Comparison of ENCODE assay signal across 25 cellular contexts in genomic region chr7:7173956-7174632, GRCh38.
"Had no signal": no experiment of that assay in that cellular context is flagged by ENCODE, and none has a peak within 500 bp of the region (broad histone marks: within the 10 kb centered on the region; RNA-seq: fewer than 3 reads in every experiment).

No MANE protein-coding gene starts in this region.

- H3K27ac ChIP-seq: brain microvascular endothelial cell, SK-N-MC, VCaP had no signal

- DNase-seq: activated CD4-positive, alpha-beta T cell treated with anti-CD3 and anti-CD28 coated beads for 4 hours; activated CD8-positive, alpha-beta memory T cell treated with anti-CD3 and anti-CD28 coated beads, Interleukin-2, amount 50 U/mL, for 4 hours; activated CD8-positive, alpha-beta T cell treated with anti-CD3 and anti-CD28 coated beads for 36 hours; activated gamma-delta T cell treated with Interleukin-2 at 50 U/mL for 16 hours; activated naive CD4-positive, alpha-beta T cell treated with anti-CD3 and anti-CD28 coated beads, Interleukin-2, amount 10 ng/mL, durations not matched to agents 7 days and 5 days; activated naive CD8-positive, alpha-beta T cell treated with anti-CD3 and anti-CD28 coated beads for 36 hours; activated T-cell treated with anti-CD3 and anti-CD28 coated beads, Interleukin-2, amount 50 U/mL, for 72 hours; brain microvascular endothelial cell; caudate nucleus; MM.1S; NCI-H1105; NCI-H1436 treated with DMSO at 0.1 percent for 48 hours; NCI-H187; NCI-H2081; NCI-H510A treated with DMSO at 0.1 percent for 48 hours; NCI-H69; NK-92 treated with Interleukin-12 subunit alpha and Interleukin-12 subunit beta, amount 100 ng/mL, for 24 hours; OCI-M1; RPMI8226; T-helper 1 cell had no signal

- H3K4me3 ChIP-seq: SK-N-MC had no signal

- H3K36me3 ChIP-seq: brain microvascular endothelial cell had no signal

- ATAC-seq: activated CD4-positive, CD25-positive, alpha-beta regulatory T cell treated with anti-CD3 and anti-CD28 coated beads, Interleukin-2, amount 50 U/mL, for 24 hours; activated CD8-positive, alpha-beta T cell treated with anti-CD3 and anti-CD28 coated beads for 36 hours; activated T-cell treated with anti-CD3 and anti-CD28 coated beads, Interleukin-2, amount 50 U/mL, for 72 hours; Panc1; Right ventricle myocardium inferior had no signal

- H3K27me3 ChIP-seq: brain microvascular endothelial cell had no signal
